ENCODE assay signal across 8 cellular contexts in the genomic region with DNA sequence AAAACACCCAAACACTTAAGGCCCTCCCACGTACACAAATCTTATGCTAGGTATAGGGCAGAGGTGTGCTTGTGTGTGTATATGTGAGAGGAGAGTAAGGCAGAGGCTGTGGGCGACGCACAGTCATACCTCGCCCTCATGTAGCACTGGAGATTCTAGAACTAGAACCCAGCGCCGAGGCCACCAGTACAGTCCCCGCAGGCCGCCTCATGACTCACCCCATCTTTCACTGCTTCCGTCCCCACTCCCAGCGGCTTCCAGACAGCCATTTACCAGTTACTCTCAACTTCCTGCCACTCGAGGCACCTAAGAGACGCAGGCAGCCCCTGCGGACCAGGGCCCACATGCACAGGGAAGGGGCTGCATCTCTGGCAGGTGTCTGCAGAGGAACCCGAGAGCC. TPM values are rescaled to one million over a fixed set of nuclear protein-coding genes. Genes with fewer than 3 reads are reported as not detected.
DNase-seq lines count a peak whose midpoint lies in the region; ATAC-seq and TF ChIP-seq lines count a peak whose summit lies in the region.
"Had no signal": no experiment of that assay in that cellular context is flagged by ENCODE, and none has a peak within 500 bp of the region (broad histone marks: within the 10 kb centered on the region; RNA-seq: fewer than 3 reads in every experiment).

No MANE protein-coding gene starts in this region.

- peaks cover 42% of the 10 kb centered on the region for H3K4me1 Mint-ChIP-seq in activated CD4-positive, alpha-beta T cell treated with anti-CD3 and anti-CD28 coated beads, Interleukin-2, amount 10 ng/mL, durations not matched to agents 24 days and 14 days

- TF ChIP-seq EP300 in tibial nerve (IDR thresholded peaks at IDR 0.05): no peak

- H3K14ac ChIP-seq in trophoblast cell (ENCODE audit: low read length): no peak overlapping the region

- H3K9me3 ChIP-seq in tibial nerve: no peaks in the 10 kb centered on the region
- H3K9me3 ChIP-seq in trophoblast cell (ENCODE audit: insufficient read depth, low read depth, low read length): no peaks in the 10 kb centered on the region

- peaks cover 71% of the 10 kb centered on the region for H3K36me3 Mint-ChIP-seq in activated CD4-positive, alpha-beta T cell treated with anti-CD3 and anti-CD28 coated beads, Interleukin-2, amount 10 ng/mL, durations not matched to agents 24 days and 14 days (ENCODE audit: low read depth)
- peaks cover 31 to 41% of the 10 kb centered on the region in 2 donors for H3K36me3 Mint-ChIP-seq in activated naive CD4-positive, alpha-beta T cell treated with anti-CD3 and anti-CD28 coated beads, Interleukin-2, amount 50 U/mL, for 72 hours

- no peak overlapping the region for H3K4me2 ChIP-seq in trophoblast cell (ENCODE audit: low read length)
- H3K4me2 ChIP-seq: KMS-11 had no signal

- intact Hi-C loops in activated CD4-positive, alpha-beta T cell treated with anti-CD3 and anti-CD28 coated beads, Interleukin-2, amount 10 ng/mL, durations not matched to agents 24 days and 14 days (cut with micrococcal nuclease): loop anchor here (2.0 kb wide), 1 partner anchor 56 kb away; no protein-coding TSS in a partner anchor

- H3K4me1 ChIP-seq in tibial nerve (peaks cover 0 to 12% (median 0%) of the 10 kb centered on the region in 4 donors), trophoblast cell (ENCODE audit: control insufficient read depth in 1 of 2, insufficient read depth in 2 of 2, low read length in 2 of 2) (no peaks in the 10 kb centered on the region)

- no peaks in the 10 kb centered on the region for H3K79me2 ChIP-seq in trophoblast cell (ENCODE audit: control insufficient read depth, insufficient read depth, low read length, poor library complexity)

- no peaks in the 10 kb centered on the region for H3K27me3 Mint-ChIP-seq in activated CD4-positive, alpha-beta T cell treated with anti-CD3 and anti-CD28 coated beads, Interleukin-2, amount 10 ng/mL, durations not matched to agents 24 days and 14 days

- no peak overlapping the region for H2BK5ac ChIP-seq in trophoblast cell (ENCODE audit: low read depth, low read length, poor library complexity)

- no peaks in the 10 kb centered on the region for H3K9me3 Mint-ChIP-seq in activated CD4-positive, alpha-beta T cell treated with anti-CD3 and anti-CD28 coated beads, Interleukin-2, amount 10 ng/mL, durations not matched to agents 24 days and 14 days
- H3K9me3 Mint-ChIP-seq in activated naive CD4-positive, alpha-beta T cell treated with anti-CD3 and anti-CD28 coated beads, Interleukin-2, amount 50 U/mL, for 72 hours: no peaks in the 10 kb centered on the region

- H3K36me3 ChIP-seq in tibial nerve (peaks cover 7 to 92% (median 10%) of the 10 kb centered on the region in 3 donors), trophoblast cell (ENCODE audit: control insufficient read depth in 1 of 2, insufficient read depth in 2 of 2, low read length in 2 of 2) (peaks cover 61 to 68% of the 10 kb centered on the region in 2 experiments)

- peak; percentile 86 for DNase-seq in activated CD4-positive, alpha-beta T cell treated with anti-CD3 and anti-CD28 coated beads, Interleukin-2, amount 10 ng/mL, durations not matched to agents 24 days and 14 days
- DNase-seq in activated naive CD4-positive, alpha-beta T cell treated with anti-CD3 and anti-CD28 coated beads, Interleukin-2, amount 50 U/mL, for 72 hours (ENCODE audit: low spot score in 2 of 2): peak; percentile 47 to 76
- DNase-seq in tibial nerve (ENCODE audit: low spot score in 2 of 2) (no peak), trophoblast cell (no peak), GOT3 (lab: John Stamatoyannopoulos, UW) (no peak), inferior parietal cortex (ENCODE audit: extremely low spot score) (no peak)

- H4K91ac ChIP-seq in trophoblast cell (ENCODE audit: low read depth, low read length): no peak overlapping the region

- WGBS in tibial nerve, 2 donors: 92% methylated on average over 14 of the region's 14 CpGs
- WGBS in trophoblast cell (ENCODE audit: extremely low coverage, insufficient coverage, insufficient read length): no CpG with 5 or more reads among the region's 14 CpGs

- H3K79me1 ChIP-seq in trophoblast cell (ENCODE audit: low read length): no peaks in the 10 kb centered on the region

- H3K4ac ChIP-seq in trophoblast cell (ENCODE audit: low read depth, low read length): no peak overlapping the region

- TF ChIP-seq POLR2A in tibial nerve (IDR thresholded peaks at IDR 0.05): no peak

- TF ChIP-seq CTCF in tibial nerve (IDR thresholded peaks at IDR 0.05): no peak

- peak; percentile 92 to 96 for ATAC-seq in activated naive CD4-positive, alpha-beta T cell treated with anti-CD3 and anti-CD28 coated beads, Interleukin-2, amount 50 U/mL, for 72 hours

- H2AK5ac ChIP-seq in trophoblast cell (ENCODE audit: low read length): no peak overlapping the region

- no peak overlapping the region for H3K4me3 ChIP-seq in skin epidermis
- H3K4me3 ChIP-seq in tibial nerve: no peak overlapping the region
- no peak overlapping the region for H3K4me3 ChIP-seq in trophoblast cell (ENCODE audit: low read depth, low read length)

- H3K9ac ChIP-seq in trophoblast cell (ENCODE audit: low read length): no peak overlapping the region
- H3K9ac ChIP-seq: KMS-11 had no signal

- H3K4me3 Mint-ChIP-seq in activated CD4-positive, alpha-beta T cell treated with anti-CD3 and anti-CD28 coated beads, Interleukin-2, amount 10 ng/mL, durations not matched to agents 24 days and 14 days: peak overlapping the region; percentile 26

- peak overlapping the region; percentile 75 for H3K27ac Mint-ChIP-seq in activated CD4-positive, alpha-beta T cell treated with anti-CD3 and anti-CD28 coated beads, Interleukin-2, amount 10 ng/mL, durations not matched to agents 24 days and 14 days
- peak overlapping the region; percentile 85 to 86 for H3K27ac Mint-ChIP-seq in activated naive CD4-positive, alpha-beta T cell treated with anti-CD3 and anti-CD28 coated beads, Interleukin-2, amount 50 U/mL, for 72 hours

- H4K12ac ChIP-seq in trophoblast cell (ENCODE audit: low read depth, low read length): no peak overlapping the region

- H2BK12ac ChIP-seq in trophoblast cell (ENCODE audit: low read length): no peak overlapping the region

- H3K27ac ChIP-seq in skin epidermis (peak overlapping the region in 14 of 21 experiments; percentile 12 to 74 (median 48)), tibial nerve (peak overlapping the region; percentile 40 to 73 (median 48)), trophoblast cell (ENCODE audit: low read depth, low read length) (no peak overlapping the region)
- H3K27ac ChIP-seq: KMS-11 had no signal

- H4K8ac ChIP-seq in trophoblast cell (ENCODE audit: low read depth, low read length): no peak overlapping the region

- H2AFZ ChIP-seq in trophoblast cell (ENCODE audit: insufficient read depth, low read length, poor library complexity): no peak overlapping the region

- no peak overlapping the region for H3K23ac ChIP-seq in trophoblast cell (ENCODE audit: low read length)

- no peak overlapping the region for H2BK120ac ChIP-seq in trophoblast cell (ENCODE audit: insufficient read depth, low read length, poor library complexity)

- H3K18ac ChIP-seq in trophoblast cell (ENCODE audit: low read length): no peak overlapping the region

- H3K27me3 ChIP-seq in tibial nerve: no peaks in the 10 kb centered on the region
- H3K27me3 ChIP-seq in trophoblast cell (ENCODE audit: insufficient read depth, low read length): no peaks in the 10 kb centered on the region

RNA-seq across cellular contexts. Expression of a gene that starts 23.2 kb away (rescaled TPM):
- 126 and 131 TPM in 2 replicates for total RNA-seq in activated CD4-positive, alpha-beta T cell treated with anti-CD3 and anti-CD28 coated beads, Interleukin-2, amount 10 ng/mL, durations not matched to agents 24 days and 14 days
- 100 to 1,000 TPM in 1 of 2 donors, 10 to 100 TPM in 1; 82.6 to 148 TPM for total RNA-seq in activated naive CD4-positive, alpha-beta T cell treated with anti-CD3 and anti-CD28 coated beads, Interleukin-2, amount 50 U/mL, for 72 hours
- 10 to 100 TPM; 53.1 to 81.0 (median 63.8) TPM for total RNA-seq in tibial nerve
- 16.7 and 17.1 TPM in 2 replicates for polyA plus RNA-seq in trophoblast cell (2013)

RNA-seq across cellular contexts. Expression of a gene that starts 35.3 kb away (rescaled TPM):
- total RNA-seq in activated CD4-positive, alpha-beta T cell treated with anti-CD3 and anti-CD28 coated beads, Interleukin-2, amount 10 ng/mL, durations not matched to agents 24 days and 14 days: 128 TPM in 2 replicates
- total RNA-seq in activated naive CD4-positive, alpha-beta T cell treated with anti-CD3 and anti-CD28 coated beads, Interleukin-2, amount 50 U/mL, for 72 hours: 10 to 100 TPM; 82.2 to 88.1 TPM
- total RNA-seq in tibial nerve: 10 to 100 TPM; 50.9 to 64.9 (median 59.9) TPM
- polyA plus RNA-seq in trophoblast cell (2013): 21.5 and 22.0 TPM in 2 replicates

Comparison
In these comparisons a context has a peak if more than half of its experiments do, and no peak if none do; other contexts are left out.
1. DNase-seq: peak in activated CD4-positive, alpha-beta T cell treated with anti-CD3 and anti-CD28 coated beads, Interleukin-2, amount 10 ng/mL, durations not matched to agents 24 days and 14 days (single experiment) and activated naive CD4-positive, alpha-beta T cell treated with anti-CD3 and anti-CD28 coated beads, Interleukin-2, amount 50 U/mL, for 72 hours (2 of 2); none in tibial nerve (0 of 2), trophoblast cell (0 of 2), GOT3 (single experiment) and inferior parietal cortex (single experiment).